ENCODE assay signal across 1 cellular context in genomic region chr14:91153360-91153759, GRCh38.
TF ChIP-seq lines count a peak whose summit lies in the region.

No MANE protein-coding gene starts in this region.

TF ChIP-seq in IMR-90, 13 proteins besides CTCF, POLR2A, EP300 and RAD21:
- TF ChIP-seq RFX5 (IDR thresholded peaks at IDR 0.05; ENCODE audit: low read depth, low read length) (no peak), CHD1 (IDR thresholded peaks at IDR 0.05; ENCODE audit: low read depth, low read length) (no peak), RCOR1 (IDR thresholded peaks at IDR 0.05; ENCODE audit: insufficient replicate concordance, low read length) (no peak), ELK1 (IDR thresholded peaks at IDR 0.05; ENCODE audit: borderline replicate concordance, low read depth, low read length) (no peak), MXI1 (IDR thresholded peaks at IDR 0.05; ENCODE audit: borderline replicate concordance, low read depth, low read length) (no peak), MAFK (IDR thresholded peaks at IDR 0.05; ENCODE audit: low read depth, low read length) (no peak), USF2 (IDR thresholded peaks at IDR 0.05; ENCODE audit: low read depth, low read length) (no peak), CEBPB (IDR thresholded peaks at IDR 0.05; ENCODE audit: low read depth, low read length) (no peak), FOS (IDR thresholded peaks at IDR 0.05; ENCODE audit: low read depth, low read length) (no peak), SMC3 (IDR thresholded peaks at IDR 0.05; ENCODE audit: low read depth, low read length) (no peak), MAZ (IDR thresholded peaks at IDR 0.05; ENCODE audit: borderline replicate concordance, low read depth, low read length) (no peak), NFE2L2 (IDR thresholded peaks at IDR 0.05; ENCODE audit: low read depth, low read length) (no peak), BHLHE40 (IDR thresholded peaks at IDR 0.05; ENCODE audit: low read depth, low read length) (no peak)
